Comparison of ENCODE assay signal across 9 cellular contexts in genomic region chr2:120205901-120206581, GRCh38. TPM values are rescaled to one million over a fixed set of nuclear protein-coding genes. Genes with fewer than 3 reads are reported as not detected.
DNase-seq lines count a peak whose midpoint lies in the region; ATAC-seq and TF ChIP-seq lines count a peak whose summit lies in the region.
"Had no signal": no experiment of that assay in that cellular context is flagged by ENCODE, and none has a peak within 500 bp of the region (broad histone marks: within the 10 kb centered on the region; RNA-seq: fewer than 3 reads in every experiment).

No MANE protein-coding gene starts in this region.

- no peak overlapping the region for H3K4me3 Mint-ChIP-seq in activated naive CD4-positive, alpha-beta T cell treated with anti-CD3 and anti-CD28 coated beads, Interleukin-2, amount 10 ng/mL, durations not matched to agents 7 days and 5 days
- no peak overlapping the region for H3K4me3 Mint-ChIP-seq in mesothelial cell of epicardium

- H3K9me3 Mint-ChIP-seq in activated naive CD4-positive, alpha-beta T cell treated with anti-CD3 and anti-CD28 coated beads, Interleukin-2, amount 10 ng/mL, durations not matched to agents 7 days and 5 days, result no peaks in the 10 kb centered on the region
- no peaks in the 10 kb centered on the region for H3K9me3 Mint-ChIP-seq in mesothelial cell of epicardium
- H3K9me3 Mint-ChIP-seq: IgD-negative memory B cell had no signal

- no peak for ATAC-seq in GM18511 (IDR thresholded peaks at IDR 0.05; ENCODE audit: unreplicated experiment)

- peaks cover 25% of the 10 kb centered on the region for H3K36me3 Mint-ChIP-seq in activated naive CD4-positive, alpha-beta T cell treated with anti-CD3 and anti-CD28 coated beads, Interleukin-2, amount 10 ng/mL, durations not matched to agents 7 days and 5 days
- H3K36me3 Mint-ChIP-seq in mesothelial cell of epicardium, result no peaks in the 10 kb centered on the region

- no peaks in the 10 kb centered on the region for H3K27me3 Mint-ChIP-seq in activated naive CD4-positive, alpha-beta T cell treated with anti-CD3 and anti-CD28 coated beads, Interleukin-2, amount 10 ng/mL, durations not matched to agents 7 days and 5 days
- no peaks in the 10 kb centered on the region for H3K27me3 Mint-ChIP-seq in mesothelial cell of epicardium (ENCODE audit: low read depth)
- H3K27me3 Mint-ChIP-seq: IgD-negative memory B cell had no signal

- no peaks in the 10 kb centered on the region for H3K27me3 ChIP-seq in MG63

- peaks cover 11% of the 10 kb centered on the region for H3K4me1 Mint-ChIP-seq in activated naive CD4-positive, alpha-beta T cell treated with anti-CD3 and anti-CD28 coated beads, Interleukin-2, amount 10 ng/mL, durations not matched to agents 7 days and 5 days
- H3K4me1 Mint-ChIP-seq in mesothelial cell of epicardium, result no peaks in the 10 kb centered on the region

- DNase-seq in EH (ENCODE audit: low read depth), result peak; percentile 23
- peak; percentile 22 for DNase-seq in KBM-7
- DNase-seq in activated naive CD4-positive, alpha-beta T cell treated with anti-CD3 and anti-CD28 coated beads, Interleukin-2, amount 10 ng/mL, durations not matched to agents 7 days and 5 days, result peak; percentile 55
- no peak for DNase-seq in mesothelial cell of epicardium (ENCODE audit: low spot score in 2 of 2, unreplicated experiment in 2 of 2)
- DNase-seq in HuH-7.5 (ENCODE audit: low spot score), result no peak
- DNase-seq in effector CD4-positive, alpha-beta T cell, result no peak
- no peak for DNase-seq in MG63

- no peaks in the 10 kb centered on the region for H3K9me3 ChIP-seq in MG63

- H3K36me3 ChIP-seq in MG63, result no peaks in the 10 kb centered on the region

- in situ Hi-C loops in KBM-7 (cut with MboI; ENCODE audit: low pct_unique_long_range_greater_than_20kb, low sequenced_read_pairs), result no loop called here

- CTCF ChIA-PET in activated naive CD4-positive, alpha-beta T cell treated with anti-CD3 and anti-CD28 coated beads, Interleukin-2, amount 10 ng/mL, durations not matched to agents 7 days and 5 days (lab: Charles Lee), result interaction anchor here (0.6 to 3.9 kb wide), 9 partner anchors 11 to 111 kb away, joined by 3 to 28 read pairs (median 5); partner anchors contain the start of genes RALB and TMEM185B

- H3K4me3 ChIP-seq in MG63, result no peak overlapping the region

- no peak overlapping the region for H3K27ac Mint-ChIP-seq in activated naive CD4-positive, alpha-beta T cell treated with anti-CD3 and anti-CD28 coated beads, Interleukin-2, amount 10 ng/mL, durations not matched to agents 7 days and 5 days
- no peak overlapping the region for H3K27ac Mint-ChIP-seq in mesothelial cell of epicardium

- TF ChIP-seq CTCF in mesothelial cell of epicardium (IDR thresholded peaks at IDR 0.05; ENCODE audit: unreplicated experiment), result peak; percentile 21

RNA-seq across cellular contexts. Expression of gene TMEM185B, which starts 17.2 kb away (rescaled TPM):
- 27.8 to 28.6 TPM (median 27.9 TPM) in 3 replicates for total RNA-seq in mesothelial cell of epicardium
- total RNA-seq in MG63 (2014; rRNA removed; shearing (Covaris generic); ENCODE audit: low replicate concordance), result 31.5 and 33.4 TPM in 2 replicates

RNA-seq across cellular contexts. Expression of gene RALB, which starts 46.6 kb away (rescaled TPM):
- total RNA-seq in mesothelial cell of epicardium, result 25.1 to 25.9 TPM (median 25.3 TPM) in 3 replicates
- total RNA-seq in MG63 (2014; rRNA removed; shearing (Covaris generic); ENCODE audit: low replicate concordance), result 88.6 and 110 TPM in 2 replicates

Comparison
In these comparisons a context has a peak if more than half of its experiments do, and no peak if none do; other contexts are left out.
1. DNase-seq: peak in EH (single experiment), KBM-7 (single experiment) and activated naive CD4-positive, alpha-beta T cell treated with anti-CD3 and anti-CD28 coated beads, Interleukin-2, amount 10 ng/mL, durations not matched to agents 7 days and 5 days (single experiment); none in mesothelial cell of epicardium (0 of 2), HuH-7.5 (single experiment), effector CD4-positive, alpha-beta T cell (single experiment) and MG63 (single experiment).